In the genomic region with DNA sequence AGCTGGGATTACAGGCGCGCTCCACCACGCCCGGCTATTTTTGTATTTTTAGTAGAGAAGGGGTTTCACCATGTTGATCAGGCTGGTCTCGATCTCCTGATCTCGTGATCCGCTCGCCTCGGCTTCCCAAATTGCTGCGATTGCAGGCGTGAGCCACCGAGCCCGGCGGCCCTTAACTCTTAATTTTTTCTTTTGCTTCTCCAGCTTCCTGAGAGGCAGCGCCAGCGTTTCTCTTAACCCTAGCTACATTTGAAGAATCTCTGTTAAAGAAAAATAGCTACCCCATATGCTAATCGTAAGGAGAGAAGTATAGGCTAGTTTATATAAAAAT, we compare ENCODE assay signal across 8 cellular contexts. TPM values are rescaled to one million over a fixed set of nuclear protein-coding genes. Genes with fewer than 3 reads are reported as not detected.
DNase-seq lines count a peak whose midpoint lies in the region; ATAC-seq and TF ChIP-seq lines count a peak whose summit lies in the region.

No MANE protein-coding gene starts in this region.

- in situ Hi-C loops in G401 (cut with HindIII; ENCODE audit: low sequenced_read_pairs) = no loop called here

- peak overlapping the region in 3 of 4 donors; percentile 21 to 75 (median 73) for H3K4me3 ChIP-seq in adrenal gland
- H3K4me3 ChIP-seq in lower lobe of right lung = peak overlapping the region; percentile 89
- H3K4me3 ChIP-seq in urinary bladder (ENCODE audit: low read depth, low read length) = peak overlapping the region; percentile 89

- peaks cover 6 to 31% of the 10 kb centered on the region in 2 donors for H3K4me1 ChIP-seq in adrenal gland (replicated peaks in 1 of 2)
- H3K4me1 ChIP-seq in lower lobe of right lung = peaks cover 19% of the 10 kb centered on the region
- H3K4me1 ChIP-seq in urinary bladder (ENCODE audit: insufficient read depth) = no peaks in the 10 kb centered on the region

- H3K27ac Mint-ChIP-seq in activated naive CD4-positive, alpha-beta T cell treated with anti-CD3 and anti-CD28 coated beads, Interleukin-2, amount 50 U/mL, for 24 hours = peak overlapping the region; percentile 30

- H3K27me3 ChIP-seq in adrenal gland = no peaks in the 10 kb centered on the region
- H3K27me3 ChIP-seq in lower lobe of right lung (ENCODE audit: low read depth) = no peaks in the 10 kb centered on the region

- H3K27ac ChIP-seq in adrenal gland = peak overlapping the region in 4 of 5 donors; percentile 88 to 94 (median 92)
- H3K27ac ChIP-seq in lower lobe of right lung = peak overlapping the region; percentile 91
- no peak overlapping the region for H3K27ac ChIP-seq in urinary bladder (ENCODE audit: low read depth)

- no peaks in the 10 kb centered on the region for H3K36me3 ChIP-seq in adrenal gland (replicated peaks in 1 of 2)
- no peaks in the 10 kb centered on the region for H3K36me3 ChIP-seq in lower lobe of right lung
- H3K36me3 ChIP-seq in urinary bladder (ENCODE audit: insufficient read depth) = no peaks in the 10 kb centered on the region

- H3K4me3 Mint-ChIP-seq in activated naive CD4-positive, alpha-beta T cell treated with anti-CD3 and anti-CD28 coated beads, Interleukin-2, amount 50 U/mL, for 24 hours = peak overlapping the region; percentile 93

- no peak for TF ChIP-seq CTCF in adrenal gland (IDR thresholded peaks at IDR 0.05)
- no peak for TF ChIP-seq CTCF in lower lobe of right lung (IDR thresholded peaks at IDR 0.05)

- no peaks in the 10 kb centered on the region for H3K9me3 Mint-ChIP-seq in activated naive CD4-positive, alpha-beta T cell treated with anti-CD3 and anti-CD28 coated beads, Interleukin-2, amount 50 U/mL, for 24 hours

- H3K27me3 Mint-ChIP-seq in activated naive CD4-positive, alpha-beta T cell treated with anti-CD3 and anti-CD28 coated beads, Interleukin-2, amount 50 U/mL, for 24 hours = no peaks in the 10 kb centered on the region

- H3K4me1 Mint-ChIP-seq in activated naive CD4-positive, alpha-beta T cell treated with anti-CD3 and anti-CD28 coated beads, Interleukin-2, amount 50 U/mL, for 24 hours = peaks cover 15% of the 10 kb centered on the region

- no peak for TF ChIP-seq POLR2A in adrenal gland (IDR thresholded peaks at IDR 0.05)

- intact Hi-C loops in adrenal gland (cut with DNase I) = no loop called here
- intact Hi-C loops in lower lobe of right lung (cut with DNase I) = no loop called here

- no peak for DNase-seq in activated naive CD4-positive, alpha-beta T cell treated with Interleukin-2 at 50 U/mL for 16 hours
- DNase-seq in adrenal gland = no peak
- no peak for DNase-seq in lower lobe of right lung
- no peak for DNase-seq in G401 (ENCODE audit: low spot score)

- H3K36me3 Mint-ChIP-seq in activated naive CD4-positive, alpha-beta T cell treated with anti-CD3 and anti-CD28 coated beads, Interleukin-2, amount 50 U/mL, for 24 hours = no peaks in the 10 kb centered on the region

- ATAC-seq in lower lobe of right lung (no peak), HG03457 (IDR thresholded peaks at IDR 0.05; ENCODE audit: unreplicated experiment) (no peak), HG02623 (IDR thresholded peaks at IDR 0.05; ENCODE audit: unreplicated experiment) (no peak)

- WGBS in adrenal gland, 4 donors = 57 to 70% (median 65%) methylated on average over 17 of the region's 17 CpGs
- 59% methylated on average over 17 of the region's 17 CpGs for WGBS in urinary bladder

- H3K9me3 ChIP-seq in adrenal gland (replicated peaks in 1 of 3) (no peaks in the 10 kb centered on the region), lower lobe of right lung (no peaks in the 10 kb centered on the region)

RNA-seq across cellular contexts. Expression of a gene that starts 0.5 kb away (rescaled TPM):
- total RNA-seq in adrenal gland (10 to 100 TPM; 22.3 to 46.1 (median 32.2) TPM), lower lobe of right lung (13.5 TPM), urinary bladder (36.0 TPM)
- polyA plus RNA-seq in adrenal gland (10 to 100 TPM; 12.6 to 51.2 (median 16.7) TPM), urinary bladder (4.4 TPM)
- 17.0 and 26.8 TPM in 2 replicates for total RNA-seq in G401 (2014; rRNA removed; shearing (Covaris generic))
